ENCODE assay signal across 20 cellular contexts in genomic region chr16:468072-468821, GRCh38. TPM values are rescaled to one million over a fixed set of nuclear protein-coding genes. Genes with fewer than 3 reads are reported as not detected.
DNase-seq lines count a peak whose midpoint lies in the region; TF ChIP-seq lines count a peak whose summit lies in the region.
"Had no signal": no experiment of that assay in that cellular context is flagged by ENCODE, and none has a peak within 500 bp of the region (broad histone marks: within the 10 kb centered on the region; RNA-seq: fewer than 3 reads in every experiment).

No MANE protein-coding gene starts in this region.

- in situ Hi-C loops in GM13977 (cut with MboI; ENCODE audit: low pct_unique_long_range_greater_than_20kb, low sequenced_read_pairs, unreplicated experiment) = no loop called here

- H3K4me3 ChIP-seq in osteoblast (ENCODE audit: insufficient read depth, low read length) (no peak overlapping the region), stomach (no peak overlapping the region)
- H3K4me3 ChIP-seq: A549, BLaER1, SJSA1 had no signal

- H2AFZ ChIP-seq in H9 (ENCODE audit: low read length) (no peak overlapping the region), osteoblast (ENCODE audit: low read length) (no peak overlapping the region)

- H3K14ac ChIP-seq in H9 (ENCODE audit: insufficient read depth, low read length) = 0 out of 2 replicates have a peak overlapping the region, but pooled peaks have one; percentile 15

- H2BK120ac ChIP-seq in H9 (ENCODE audit: low read depth, low read length, poor library complexity, severe bottlenecking) = no peak overlapping the region

- no peak for TF ChIP-seq POLR2A in stomach (IDR thresholded peaks at IDR 0.05)

- DNase-seq in H9 = no peak
- DNase-seq in caudate nucleus (lab: John Stamatoyannopoulos, UW) = peak in 14 of 61 donors; percentile 6 to 87 (median 38)
- peak; percentile 31 for DNase-seq in inferior parietal cortex (ENCODE audit: extremely low spot score)
- peak; percentile 52 for DNase-seq in osteoblast (ENCODE audit: insufficient read length, low spot score, missing footprints)
- no peak for DNase-seq in stomach
- no peak for DNase-seq in GM13977 (ENCODE audit: low spot score)
- DNase-seq in LoVo (ENCODE audit: low spot score) = no peak
- no peak for DNase-seq in DMS114 treated with DMSO at 0.1 percent for 48 hours (lab: John Stamatoyannopoulos, UW; ENCODE audit: unreplicated experiment)
- DNase-seq: activated naive CD8-positive, alpha-beta T cell treated with anti-CD3 and anti-CD28 coated beads for 36 hours; MM.1S; NCI-H146; NCI-H524 treated with DMSO at 0.1 percent for 48 hours; stimulated activated CD4-positive, alpha-beta T cell treated with anti-CD3 and anti-CD28 coated beads, Interleukin-4, amount 100 ng/mL, for 1 hour; stimulated activated naive CD4-positive, alpha-beta T cell treated with Interleukin-2 at 50 U/mL for 16 hours; trophoblast cell had no signal

- no peak overlapping the region for H2BK12ac ChIP-seq in H9 (ENCODE audit: insufficient read length, low read depth, low read length)

- H3K79me1 ChIP-seq in H9 (ENCODE audit: insufficient read depth, low read depth, low read length, poor library complexity, severe bottlenecking) = no peaks in the 10 kb centered on the region

- H3K4me3 Mint-ChIP-seq in H9 = no peak overlapping the region
- H3K4me3 Mint-ChIP-seq: activated naive CD8-positive, alpha-beta T cell treated with anti-CD3 and anti-CD28 coated beads for 36 hours; memory B cell; neural crest cell had no signal

- no peaks in the 10 kb centered on the region for H3K23me2 ChIP-seq in H9 (ENCODE audit: insufficient read length, low read depth, low read length, poor library complexity, severe bottlenecking)

- H3K27me3 ChIP-seq in H9 (ENCODE audit: insufficient read depth, low read length) (no peaks in the 10 kb centered on the region), osteoblast (ENCODE audit: insufficient read depth, low read length) (no peaks in the 10 kb centered on the region), stomach (no peaks in the 10 kb centered on the region)
- H3K27me3 ChIP-seq: BLaER1, SJSA1 had no signal

- no peak for TF ChIP-seq EP300 in stomach (IDR thresholded peaks at IDR 0.05)

- H4K20me1 ChIP-seq in H9 (ENCODE audit: control insufficient read depth, insufficient read depth, insufficient read length) (peaks cover 7% of the 10 kb centered on the region), osteoblast (ENCODE audit: insufficient read depth, low read length) (peaks cover 39% of the 10 kb centered on the region)

- H3K27ac ChIP-seq in H9 (ENCODE audit: insufficient read length, low read depth, low read length) (no peak overlapping the region), caudate nucleus (ENCODE audit: low read depth, low read length) (peak overlapping the region; percentile 11), osteoblast (ENCODE audit: low read depth, low read length) (no peak overlapping the region), stomach (no peak overlapping the region)
- H3K27ac ChIP-seq: A549, BLaER1, SJSA1 had no signal

- no peak overlapping the region for H3K56ac ChIP-seq in H9 (ENCODE audit: insufficient read length, low read depth, low read length)

- H3K9ac ChIP-seq in H9 (ENCODE audit: extremely low read depth, insufficient read length, low read length) = no peak overlapping the region
- H3K9ac ChIP-seq: BLaER1 had no signal

- TF ChIP-seq CTCF in H9 (conservative IDR thresholded peaks at IDR 0.05) = no peak; the same call in 2 of the 3 replicates
- no peak for TF ChIP-seq CTCF in osteoblast (IDR thresholded peaks at IDR 0.05; ENCODE audit: extremely low read depth, low read depth, low read length)
- TF ChIP-seq CTCF in stomach (IDR thresholded peaks at IDR 0.05) = no peak
- no peak for TF ChIP-seq CTCF in GM13977 (IDR thresholded peaks at IDR 0.05; ENCODE audit: extremely low read depth, insufficient read depth, missing control alignments)

- H3K4me2 ChIP-seq in H9 (ENCODE audit: insufficient read depth, insufficient read length, low read length) (no peak overlapping the region), osteoblast (ENCODE audit: insufficient read depth, low read length) (no peak overlapping the region)
- H3K4me2 ChIP-seq: A549, BLaER1 had no signal

- H4K8ac ChIP-seq in H9 (replicated peaks; ENCODE audit: insufficient read length, low read depth, low read length) = no peak overlapping the region

- H3K27ac Mint-ChIP-seq in H9 = peak overlapping the region; percentile 83 to 92 (median 90); a peak in 6 of 7 replicates
- H3K27ac Mint-ChIP-seq: activated naive CD8-positive, alpha-beta T cell treated with anti-CD3 and anti-CD28 coated beads for 36 hours; memory B cell had no signal

- no peak overlapping the region for H4K5ac ChIP-seq in H9 (ENCODE audit: insufficient read length, low read depth, low read length)

- no peak overlapping the region for H2AK5ac ChIP-seq in H9 (ENCODE audit: insufficient read length, low read length)

- no peaks in the 10 kb centered on the region; the same call in 1 of the 2 replicates for H3K4me1 ChIP-seq in H9 (ENCODE audit: insufficient read depth, low read length)
- peaks cover 4% of the 10 kb centered on the region for H3K4me1 ChIP-seq in osteoblast (ENCODE audit: insufficient read depth, low read length)
- peaks cover 0 to 10% (median 0%) of the 10 kb centered on the region in 4 donors for H3K4me1 ChIP-seq in stomach
- H3K4me1 ChIP-seq: A549 had no signal

- peaks cover 2% of the 10 kb centered on the region; the same call in 1 of the 2 replicates for H3K27me3 Mint-ChIP-seq in H9 (ENCODE audit: low read depth)
- H3K27me3 Mint-ChIP-seq: activated naive CD8-positive, alpha-beta T cell treated with anti-CD3 and anti-CD28 coated beads for 36 hours; memory B cell had no signal

- no peaks in the 10 kb centered on the region for H3K9me3 Mint-ChIP-seq in H9
- H3K9me3 Mint-ChIP-seq: activated naive CD8-positive, alpha-beta T cell treated with anti-CD3 and anti-CD28 coated beads for 36 hours; memory B cell; neural crest cell had no signal

- H3K36me3 Mint-ChIP-seq in H9 (ENCODE audit: insufficient read depth in 1 of 3, low read depth in 3 of 3) = peaks cover 0 to 3% (median 3%) of the 10 kb centered on the region in 3 experiments; a peak in 3 of 7 replicates
- H3K36me3 Mint-ChIP-seq: activated naive CD8-positive, alpha-beta T cell treated with anti-CD3 and anti-CD28 coated beads for 36 hours had no signal

- H2BK5ac ChIP-seq in H9 (ENCODE audit: insufficient read length, low read length) = no peak overlapping the region

- H3K79me2 ChIP-seq in H9 (ENCODE audit: insufficient read depth, low read length) = no peaks in the 10 kb centered on the region
- H3K79me2 ChIP-seq in osteoblast (ENCODE audit: insufficient read depth, low read length) = peaks cover 24% of the 10 kb centered on the region

- no peak overlapping the region for H2BK15ac ChIP-seq in H9 (ENCODE audit: low read depth, low read length)

- no peak overlapping the region for H3K23ac ChIP-seq in H9 (ENCODE audit: insufficient read length, low read depth, low read length)

- no peak overlapping the region for H3K4ac ChIP-seq in H9 (ENCODE audit: low read depth, low read length)

- H3T11ph ChIP-seq in H9 (ENCODE audit: low read length) = no peak overlapping the region

- intact Hi-C loops in stomach (cut with DNase I; ENCODE audit: low total_unique reads) = no loop called here

- no peaks in the 10 kb centered on the region for H3K36me3 ChIP-seq in osteoblast (ENCODE audit: insufficient read depth, low read length)
- H3K36me3 ChIP-seq in stomach = peaks cover 0 to 36% (median 27%) of the 10 kb centered on the region in 4 donors

- no peak overlapping the region for H4K91ac ChIP-seq in H9 (ENCODE audit: insufficient read length, low read depth, low read length)

- no peak overlapping the region for H3K18ac ChIP-seq in H9 (ENCODE audit: insufficient read length, low read depth, low read length)

- WGBS in H9 (ENCODE audit: extremely low coverage, insufficient read length, low lambda C conversion rate) = 100% methylated on average over 6 of the region's 19 CpGs
- 79 to 88% (median 84%) methylated on average over 18 to 19 of the region's 19 CpGs for WGBS in stomach, 5 donors

- H2BK20ac ChIP-seq in H9 (ENCODE audit: low read depth, low read length, poor library complexity, severe bottlenecking) = no peak overlapping the region

- peaks cover 29 to 37% of the 10 kb centered on the region in 2 experiments for H3K4me1 Mint-ChIP-seq in H9

- H3K9me3 ChIP-seq in H9 (ENCODE audit: control insufficient read depth, low read depth, low read length) (no peaks in the 10 kb centered on the region), osteoblast (ENCODE audit: low read depth, low read length) (no peaks in the 10 kb centered on the region), stomach (no peaks in the 10 kb centered on the region)
- H3K9me3 ChIP-seq: A549, BLaER1, SJSA1 had no signal

RNA-seq across cellular contexts. Expression of gene RAB11FIP3, which starts 42.8 kb away (rescaled TPM):
- total RNA-seq in H9 (2021) (37.1 TPM in 2 replicates), osteoblast (22.7 and 25.3 TPM in 2 replicates), stomach (100 to 1,000 TPM in 1 of 5 donors, 10 to 100 TPM in 3, 1 to 10 TPM in 1; 6.7 to 102 (median 57.8) TPM)
- 10 to 100 TPM; 15.4 to 19.7 (median 16.2) TPM for polyA plus RNA-seq in stomach

RNA-seq across cellular contexts. Expression of gene CAPN15, which starts 59.3 kb away (rescaled TPM):
- total RNA-seq in H9 (2021) (71.2 and 76.4 TPM in 2 replicates), osteoblast (25.3 and 27.1 TPM in 2 replicates), stomach (100 to 1,000 TPM in 1 of 5 donors, 10 to 100 TPM in 4; 25.2 to 235 (median 83.5) TPM)
- 10 to 100 TPM; 29.3 to 33.2 (median 29.6) TPM for polyA plus RNA-seq in stomach

Comparison
In these comparisons a context has a peak if more than half of its experiments do, and no peak if none do; other contexts are left out.
1. DNase-seq: peak in inferior parietal cortex (single experiment) and osteoblast (single experiment); none in H9 (single experiment), stomach (single experiment), GM13977 (single experiment), LoVo (single experiment) and DMS114 treated with DMSO at 0.1 percent for 48 hours (single experiment).